In genomic region chr7:33457041-33457440, GRCh38 we compare ENCODE assay signal across 21 cellular contexts.
DNase-seq lines count a peak whose midpoint lies in the region; ATAC-seq, FAIRE-seq and TF ChIP-seq lines count a peak whose summit lies in the region.
"Had no signal": no experiment of that assay in that cellular context is flagged by ENCODE, and none has a peak within 500 bp of the region (broad histone marks: within the 10 kb centered on the region; RNA-seq: fewer than 3 reads in every experiment).

No MANE protein-coding gene starts in this region.

- peaks cover 4% of the 10 kb centered on the region for H3K36me3 Mint-ChIP-seq in nephron progenitor cell (ENCODE audit: low read depth)

- DNase-seq in Karpas-422 (peak; percentile 22), astrocyte of the hippocampus (ENCODE audit: low read depth, low spot score) (peak; percentile 58), nephron progenitor cell (no peak), urothelium cell line (ENCODE audit: low spot score) (no peak), GOT3 (lab: John Stamatoyannopoulos, UW) (no peak), 8988T (no peak)
- DNase-seq: ACHN; BE2C; C1 segment of cervical spinal cord; Caco-2; CD4-positive, alpha-beta T cell; HCEC 1CT; HFFc6; IMR-90 had no signal

- no peak overlapping the region for H3K4me3 Mint-ChIP-seq in nephron progenitor cell
- H3K4me3 Mint-ChIP-seq: CD4-positive, alpha-beta T cell; HFFc6 had no signal

- H3K27me3 ChIP-seq in Karpas-422 (ENCODE audit: low read length): no peaks in the 10 kb centered on the region
- H3K27me3 ChIP-seq: BE2C had no signal

- no peaks in the 10 kb centered on the region for H4K20me1 ChIP-seq in Karpas-422 (ENCODE audit: insufficient read depth, low read depth, low read length)

- H3K9me3 Mint-ChIP-seq in nephron progenitor cell: peaks cover 4% of the 10 kb centered on the region
- H3K9me3 Mint-ChIP-seq: CD4-positive, alpha-beta T cell; HFFc6 had no signal

- peaks cover 52% of the 10 kb centered on the region for H3K4me1 Mint-ChIP-seq in nephron progenitor cell

- H3K4me3 ChIP-seq in Karpas-422 (ENCODE audit: low read length): no peak overlapping the region
- H3K4me3 ChIP-seq: K562 had no signal

- TF ChIP-seq CTCF in nephron progenitor cell (IDR thresholded peaks at IDR 0.05): no peak

- no peak overlapping the region for H3K9ac ChIP-seq in Karpas-422 (ENCODE audit: low read length)

- no peaks in the 10 kb centered on the region for H3K27me3 Mint-ChIP-seq in nephron progenitor cell (ENCODE audit: low read depth, poor library complexity)
- H3K27me3 Mint-ChIP-seq: CD4-positive, alpha-beta T cell had no signal

- H3K4me2 ChIP-seq in Karpas-422 (ENCODE audit: low read depth, low read length, poor library complexity, severe bottlenecking): no peak overlapping the region

- no peak for ATAC-seq in HG03045 (IDR thresholded peaks at IDR 0.05; ENCODE audit: unreplicated experiment)
- ATAC-seq: K562 had no signal

- H3K36me3 ChIP-seq in Karpas-422 (ENCODE audit: insufficient read depth, low read length): no peaks in the 10 kb centered on the region
- H3K36me3 ChIP-seq: BE2C had no signal

- no peaks in the 10 kb centered on the region for H3K79me2 ChIP-seq in Karpas-422 (ENCODE audit: low read length)

- peak; percentile 9 for FAIRE-seq in urothelium cell line (lab: Jason Lieb, UNC)
- FAIRE-seq: A204.1, D721Med, G401.6, GM12891, GM19239, K562 had no signal

- peak overlapping the region; percentile 72 for H3K27ac Mint-ChIP-seq in nephron progenitor cell
- H3K27ac Mint-ChIP-seq: CD4-positive, alpha-beta T cell; HFFc6 had no signal

- no peak overlapping the region for H2AFZ ChIP-seq in Karpas-422 (ENCODE audit: low read length)

- H3K4me1 ChIP-seq in Karpas-422 (ENCODE audit: low read length): no peaks in the 10 kb centered on the region
- H3K4me1 ChIP-seq: BE2C, Caco-2 had no signal

- H3K27ac ChIP-seq in Karpas-422 (ENCODE audit: low read length): no peak overlapping the region

- H3K9me3 ChIP-seq in Karpas-422 (ENCODE audit: low read length): no peaks in the 10 kb centered on the region
- H3K9me3 ChIP-seq: BE2C, Caco-2 had no signal

- H3K9me2 ChIP-seq in Karpas-422 (replicated peaks; ENCODE audit: insufficient read depth, low read length): no peaks in the 10 kb centered on the region

Comparison
In these comparisons a context has a peak if more than half of its experiments do, and no peak if none do; other contexts are left out.
1. DNase-seq: peak in Karpas-422 (single experiment) and astrocyte of the hippocampus (single experiment); none in nephron progenitor cell (single experiment), urothelium cell line (single experiment), GOT3 (single experiment) and 8988T (single experiment).